Comparison of ENCODE assay signal across 1 cellular context in the genomic region with DNA sequence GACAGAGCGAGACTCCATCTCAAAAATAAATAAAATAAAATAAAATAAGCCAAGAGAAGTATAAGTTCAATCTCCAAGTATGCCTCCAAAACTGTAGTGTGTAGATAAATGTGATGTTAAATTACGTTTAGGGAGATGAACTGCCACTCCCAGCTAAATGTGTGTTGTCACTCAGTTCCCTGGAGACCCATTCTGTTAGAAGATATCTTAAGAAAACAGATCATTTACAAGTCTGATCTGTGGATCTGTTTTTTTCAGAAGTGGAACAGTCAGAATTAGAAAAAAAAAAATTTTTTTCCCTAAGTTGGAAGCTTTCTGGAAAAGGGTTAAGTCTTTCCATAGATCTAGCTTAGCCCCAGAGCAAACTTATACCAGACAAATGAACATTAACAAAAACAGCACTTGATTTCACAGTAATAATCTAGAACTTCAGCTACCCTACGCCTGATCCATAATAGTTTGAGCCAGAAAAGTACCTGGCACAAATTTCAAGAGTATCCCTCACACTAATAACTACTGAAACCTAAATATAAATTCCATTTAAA.
TF ChIP-seq lines count a peak whose summit lies in the region.

No MANE protein-coding gene starts in this region.

TF ChIP-seq in HEK293, 187 proteins besides CTCF, POLR2A, EP300 and RAD21 (continued from another document):
- TF ChIP-seq ZNF629 (tag by site-specific recombination; IDR thresholded peaks at IDR 0.05) = peak; percentile 34; the same call in 1 of the 2 replicates
- no peak for TF ChIP-seq ZSCAN16 (tag by site-specific recombination; IDR thresholded peaks at IDR 0.05)
- TF ChIP-seq MZF1 (tag by site-specific recombination; IDR thresholded peaks at IDR 0.05; ENCODE audit: borderline replicate concordance) = no peak
- TF ChIP-seq ZNF37A (tag by site-specific recombination; IDR thresholded peaks at IDR 0.05) = no peak
- TF ChIP-seq ZBTB17 (tag by site-specific recombination; IDR thresholded peaks at IDR 0.05) = no peak
- TF ChIP-seq ZNF785 (tag by site-specific recombination; IDR thresholded peaks at IDR 0.05) = no peak
- no peak for TF ChIP-seq ZNF843 (tag by site-specific recombination; IDR thresholded peaks at IDR 0.05)
